21 cellular contexts compared by ENCODE assay signal in genomic region chr18:8787764-8788163, GRCh38.
DNase-seq lines count a peak whose midpoint lies in the region; ATAC-seq and TF ChIP-seq lines count a peak whose summit lies in the region.
"Had no signal": no experiment of that assay in that cellular context is flagged by ENCODE, and none has a peak within 500 bp of the region (broad histone marks: within the 10 kb centered on the region; RNA-seq: fewer than 3 reads in every experiment).

No MANE protein-coding gene starts in this region.

- no peak for ATAC-seq in foreskin keratinocyte
- ATAC-seq in CD8-positive, alpha-beta T cell, result no peak

- H3K9me3 ChIP-seq in HAP-1, result no peaks in the 10 kb centered on the region
- H3K9me3 ChIP-seq in CD8-positive, alpha-beta T cell (ENCODE audit: low read length), result no peaks in the 10 kb centered on the region
- H3K9me3 ChIP-seq: Caco-2 had no signal

- peaks cover 24% of the 10 kb centered on the region for H3K4me1 ChIP-seq in HAP-1
- H3K4me1 ChIP-seq in foreskin keratinocyte, result peaks cover 10% of the 10 kb centered on the region
- no peaks in the 10 kb centered on the region for H3K4me1 ChIP-seq in CD8-positive, alpha-beta T cell (ENCODE audit: insufficient read depth, low read length)

- H3K4me3 Mint-ChIP-seq in neural crest cell, result no peak overlapping the region
- H3K4me3 Mint-ChIP-seq in type B pancreatic cell, result no peak overlapping the region
- no peak overlapping the region for H3K4me3 Mint-ChIP-seq in CD8-positive, alpha-beta T cell
- H3K4me3 Mint-ChIP-seq: CD4-positive, CD25-positive, alpha-beta regulatory T cell; H9 had no signal

- H3K27me3 Mint-ChIP-seq in neural crest cell (ENCODE audit: low read depth), result no peaks in the 10 kb centered on the region
- H3K27me3 Mint-ChIP-seq in type B pancreatic cell, result no peaks in the 10 kb centered on the region
- H3K27me3 Mint-ChIP-seq in CD8-positive, alpha-beta T cell (ENCODE audit: low read depth), result peaks cover 10% of the 10 kb centered on the region

- H3K36me3 ChIP-seq in HAP-1 (replicated peaks), result no peaks in the 10 kb centered on the region; the same call in 1 of the 2 replicates
- no peaks in the 10 kb centered on the region for H3K36me3 ChIP-seq in CD8-positive, alpha-beta T cell (ENCODE audit: insufficient read depth, low read length)

- H3K27ac Mint-ChIP-seq in neural crest cell (ENCODE audit: unreplicated experiment), result peak overlapping the region; percentile 50
- H3K27ac Mint-ChIP-seq in type B pancreatic cell, result peak overlapping the region; percentile 92
- H3K27ac Mint-ChIP-seq in CD8-positive, alpha-beta T cell, result no peak overlapping the region
- H3K27ac Mint-ChIP-seq: CD4-positive, CD25-positive, alpha-beta regulatory T cell had no signal

- H3K36me3 Mint-ChIP-seq in neural crest cell (ENCODE audit: low read depth) (peaks cover 4% of the 10 kb centered on the region), type B pancreatic cell (peaks cover 34% of the 10 kb centered on the region)
- no peaks in the 10 kb centered on the region for H3K36me3 Mint-ChIP-seq in CD8-positive, alpha-beta T cell
- H3K36me3 Mint-ChIP-seq: CD4-positive, CD25-positive, alpha-beta regulatory T cell had no signal

- CTCF ChIA-PET in CD8-positive, alpha-beta T cell (lab: Charles Lee), result no interaction called here

- POLR2A ChIA-PET in CD8-positive, alpha-beta T cell (lab: Charles Lee), result no interaction called here

- no peak overlapping the region for H3K4me3 ChIP-seq in HAP-1
- no peak overlapping the region for H3K4me3 ChIP-seq in CD8-positive, alpha-beta T cell (ENCODE audit: low read depth, low read length)
- H3K4me3 ChIP-seq: SK-N-MC had no signal

- no peak for TF ChIP-seq CTCF in foreskin keratinocyte (conservative IDR thresholded peaks at IDR 0.05)
- TF ChIP-seq CTCF in neural crest cell (conservative IDR thresholded peaks at IDR 0.05), result no peak
- TF ChIP-seq CTCF in type B pancreatic cell (conservative IDR thresholded peaks at IDR 0.05), result no peak
- no peak for TF ChIP-seq CTCF in CD8-positive, alpha-beta T cell (IDR thresholded peaks at IDR 0.05)

- H3K27ac ChIP-seq in foreskin keratinocyte, result peak overlapping the region; percentile 82
- no peak overlapping the region for H3K27ac ChIP-seq in CD8-positive, alpha-beta T cell (ENCODE audit: low read depth, low read length)
- H3K27ac ChIP-seq: SK-N-MC had no signal

- in situ Hi-C loops in HAP-1 (cut with MboI; ENCODE audit: low sequenced_read_pairs), result no loop called here

- intact Hi-C loops in CD8-positive, alpha-beta T cell (cut with DNase I, micrococcal nuclease), result no loop called here

- H3K9me3 Mint-ChIP-seq in neural crest cell, result no peaks in the 10 kb centered on the region
- H3K9me3 Mint-ChIP-seq in type B pancreatic cell, result no peaks in the 10 kb centered on the region
- H3K9me3 Mint-ChIP-seq in CD8-positive, alpha-beta T cell, result no peaks in the 10 kb centered on the region
- H3K9me3 Mint-ChIP-seq: CD4-positive, CD25-positive, alpha-beta regulatory T cell; H9 had no signal

- DNase-seq in HAP-1 (ENCODE audit: low spot score in 2 of 2) (peak; percentile 12 to 25), foreskin keratinocyte (no peak), neural crest cell (ENCODE audit: low read depth, low spot score) (no peak), type B pancreatic cell (ENCODE audit: extremely low spot score, unreplicated experiment) (no peak), DMS153 (lab: John Stamatoyannopoulos, UW) (no peak), cortex of kidney (lab: John Stamatoyannopoulos, UW) (no peak)
- no peak for DNase-seq in CD8-positive, alpha-beta T cell
- no peak for DNase-seq in stimulated activated CD4-positive, alpha-beta T cell treated with anti-CD3 and anti-CD28 coated beads, Interleukin-1b, Interleukin-23, amount 100 ng/mL, for 48 hours
- DNase-seq: ACHN; AML-193; Caco-2; CD4-positive, CD25-positive, alpha-beta regulatory T cell; EL; H9; KBM-7; MV-4-11; NCI-H1694 treated with DMSO at 0.1 percent for 48 hours; NCI-H510A; NCI-H774; SHP77 had no signal

- peaks cover 52% of the 10 kb centered on the region for H3K4me1 Mint-ChIP-seq in neural crest cell
- peaks cover 41% of the 10 kb centered on the region for H3K4me1 Mint-ChIP-seq in type B pancreatic cell (ENCODE audit: unreplicated experiment)
- peaks cover 8% of the 10 kb centered on the region for H3K4me1 Mint-ChIP-seq in CD8-positive, alpha-beta T cell (ENCODE audit: low read depth)
- H3K4me1 Mint-ChIP-seq: CD4-positive, CD25-positive, alpha-beta regulatory T cell had no signal

- H3K27me3 ChIP-seq in HAP-1 (ENCODE audit: low read depth) (no peaks in the 10 kb centered on the region), foreskin keratinocyte (no peaks in the 10 kb centered on the region)
- H3K27me3 ChIP-seq in CD8-positive, alpha-beta T cell (ENCODE audit: insufficient read depth, low read length), result no peaks in the 10 kb centered on the region

Comparison
In these comparisons a context has a peak if more than half of its experiments do, and no peak if none do; other contexts are left out.
1. DNase-seq: peak in HAP-1 (2 of 2); none in foreskin keratinocyte (0 of 2), neural crest cell (single experiment), type B pancreatic cell (single experiment), CD8-positive, alpha-beta T cell (0 of 7), DMS153 (single experiment), cortex of kidney (single experiment) and stimulated activated CD4-positive, alpha-beta T cell treated with anti-CD3 and anti-CD28 coated beads, Interleukin-1b, Interleukin-23, amount 100 ng/mL, for 48 hours (single experiment).